8 cellular contexts compared by ENCODE assay signal in genomic region chr16:67226804-67227566, GRCh38. TPM values are rescaled to one million over a fixed set of nuclear protein-coding genes. Genes with fewer than 3 reads are reported as not detected.
A peak's percentile ranks its signal among the peaks of the same experiment; 100 is the strongest.
DNase-seq lines count a peak whose midpoint lies in the region; ATAC-seq and TF ChIP-seq lines count a peak whose summit lies in the region.

TMEM208 (plus strand) TSS chr16:67227130; CDS start chr16:67227219, 89 bp downstream.

- H3K27ac ChIP-seq in PC-9 (peak within 1 kb of the TSS; percentile 20; the same call in 1 of the 2 replicates), mucosa of rectum (ENCODE audit: low read depth in 2 of 2, low read length in 2 of 2) (peak within 1 kb of the TSS; percentile 63 to 80)

- peaks cover 16% of the 10 kb centered on the region for H3K79me2 ChIP-seq in PC-9 (ENCODE audit: low read depth)

- peak; percentile 89 for TF ChIP-seq POLR2A in erythroblast (IDR thresholded peaks at IDR 0.05; ENCODE audit: low read length)

- H4K20me1 ChIP-seq in PC-9 (ENCODE audit: insufficient read depth), result no peaks in the 10 kb centered on the region

- no peak; the same call in 1 of the 2 replicates for TF ChIP-seq CTCF in PC-9 (conservative IDR thresholded peaks at IDR 0.05)

- peak; percentile 97 for DNase-seq in DMS153 (lab: John Stamatoyannopoulos, UW)
- peak; percentile 97 for DNase-seq in Jurkat, Clone E6-1 (ENCODE audit: low read depth, low spot score)
- DNase-seq in PC-9, result peak; percentile 93 to 98
- peak; percentile 99 for DNase-seq in activated T-cell treated with anti-CD3 and anti-CD28 coated beads, Interleukin-2, amount 50 U/mL, for 1 hour
- peak; percentile 99 for DNase-seq in erythroblast (lab: John Stamatoyannopoulos, UW)
- DNase-seq in stimulated activated CD8-positive, alpha-beta memory T cell treated with anti-CD3 and anti-CD28 coated beads, Interleukin-4, amount 100 ng/mL, for 48 hours, result peak; percentile 99

- peaks cover 13% of the 10 kb centered on the region; the same call in 1 of the 2 replicates for H3F3A ChIP-seq in PC-9 (ENCODE audit: insufficient read depth, low read depth)

- CTCF ChIA-PET in PC-9 (lab: Charles Lee), result interaction anchor here (0.6 to 1.2 kb wide), 7 partner anchors 10 to 294 kb away, joined by 3 to 5 read pairs (median 3); no protein-coding TSS in a partner anchor

- no peaks in the 10 kb centered on the region for H3K9me2 ChIP-seq in PC-9 (ENCODE audit: insufficient read depth)

- BruUV-seq in PC-9 (replicated peaks; lab: Mats Ljungman, UMichigan), result no TSS peak

- intact Hi-C loops in PC-9 (cut with micrococcal nuclease; ENCODE audit: unreplicated experiment), result loop anchor here (1.0 to 2.0 kb wide), 2 partner anchors 14 to 20 kb away; partner anchors contain the start of gene FHOD1

- peak within 1 kb of the TSS; percentile 90 for H3K4me2 ChIP-seq in PC-9

- POLR2A ChIA-PET in PC-9 (lab: Charles Lee; ENCODE audit: unreplicated experiment), result interaction anchor here (0.6 to 1.6 kb wide), 11 partner anchors 10 to 311 kb away, joined by 3 to 16 read pairs (median 5); partner anchors contain the start of gene FHOD1

- peak; percentile 88 for ATAC-seq in GM21576 (IDR thresholded peaks at IDR 0.05; ENCODE audit: unreplicated experiment)

- H3K4me3 ChIP-seq in Jurkat, Clone E6-1 (ENCODE audit: low read length), result peak within 1 kb of the TSS; percentile 82
- H3K4me3 ChIP-seq in PC-9 (peak within 1 kb of the TSS; percentile 91), mucosa of rectum (ENCODE audit: low read length in 2 of 2) (peak within 1 kb of the TSS; percentile 93 to 99)

- H3K27me3 ChIP-seq in PC-9 (ENCODE audit: insufficient read depth, low read depth), result no peaks in the 10 kb centered on the region
- no peaks in the 10 kb centered on the region for H3K27me3 ChIP-seq in mucosa of rectum (ENCODE audit: control insufficient read depth in 2 of 2, insufficient read depth in 2 of 2, low read length in 2 of 2)

- H3K36me3 ChIP-seq in PC-9 (ENCODE audit: low read depth), result 0 out of 2 replicates have a peak, but pooled peaks cover 5% of the 10 kb centered on the region
- H3K36me3 ChIP-seq in mucosa of rectum (ENCODE audit: control insufficient read depth in 2 of 2, insufficient read depth in 2 of 2, low read length in 2 of 2), result peaks cover 39% of the 10 kb centered on the region in 2 donors

- H2AFZ ChIP-seq in PC-9, result peak within 1 kb of the TSS; percentile 82

- H3K9me3 ChIP-seq in PC-9 (ENCODE audit: insufficient read depth, low read depth) (no peaks in the 10 kb centered on the region), mucosa of rectum (ENCODE audit: control insufficient read depth in 2 of 2, low read length in 2 of 2) (no peaks in the 10 kb centered on the region)

- H3K9ac ChIP-seq in mucosa of rectum (ENCODE audit: low read depth in 1 of 2, low read length in 2 of 2), result peak within 1 kb of the TSS; percentile 87 to 92

- H3K4me1 ChIP-seq in PC-9 (replicated peaks; ENCODE audit: insufficient read depth) (peaks cover 15% of the 10 kb centered on the region), mucosa of rectum (ENCODE audit: control insufficient read depth in 2 of 2, insufficient read depth in 2 of 2, low read length in 2 of 2) (peaks cover 15 to 17% of the 10 kb centered on the region in 2 donors)

RNA-seq across cellular contexts. Expression of gene TMEM208, which starts in this region (rescaled TPM):
- polyA plus RNA-seq in Jurkat, Clone E6-1 (2012; ENCODE audit: insufficient read depth, insufficient read length), result 92.1 TPM
- total RNA-seq in PC-9 (2021), result 39.5 and 42.0 TPM in 2 replicates

Comparison
In these comparisons a context has a peak if more than half of its experiments do, and no peak if none do; other contexts are left out.
1. Peak in every context shown above with its lines: DNase-seq, ATAC-seq, H3K4me3 ChIP-seq and H3K27ac ChIP-seq.